Comparison of ENCODE assay signal across 1 cellular context in genomic region chr5:92553326-92553725, GRCh38.
TF ChIP-seq lines count a peak whose summit lies in the region.

No MANE protein-coding gene starts in this region.

TF ChIP-seq in HCT116, 20 proteins besides CTCF, POLR2A, EP300 and RAD21 (continued from another document):
- TF ChIP-seq SP1 (IDR thresholded peaks at IDR 0.05; ENCODE audit: low read depth) (no peak), FOSL1 (IDR thresholded peaks at IDR 0.05; ENCODE audit: low read depth) (no peak)
TF ChIP-seq in HCT116: peak in this region for 0.
